14 cellular contexts compared by ENCODE assay signal in genomic region chr6:21538186-21538798, GRCh38. TPM values are rescaled to one million over a fixed set of nuclear protein-coding genes. Genes with fewer than 3 reads are reported as not detected.
DNase-seq lines count a peak whose midpoint lies in the region; ATAC-seq and TF ChIP-seq lines count a peak whose summit lies in the region.
"Had no signal": no experiment of that assay in that cellular context is flagged by ENCODE, and none has a peak within 500 bp of the region (broad histone marks: within the 10 kb centered on the region; RNA-seq: fewer than 3 reads in every experiment).

No MANE protein-coding gene starts in this region.

- WGBS in SK-N-SH (ENCODE audit: low lambda C conversion rate), result 73% methylated on average over 5 of the region's 5 CpGs

- H3K9ac ChIP-seq in SK-N-SH (no peak overlapping the region), skeletal muscle satellite cell (ENCODE audit: low read depth, low read length) (no peak overlapping the region)

- no peaks in the 10 kb centered on the region for H3K79me2 ChIP-seq in SK-N-SH (ENCODE audit: insufficient read depth)

- POLR2A ChIA-PET in SK-N-SH (lab: Yijun Ruan, JAX), result no interaction called here
- POLR2A ChIA-PET in activated CD4-positive, alpha-beta T cell treated with anti-CD3 and anti-CD28 coated beads, Interleukin-2, amount 10 ng/mL, durations not matched to agents 7 days and 5 days (lab: Charles Lee), result no interaction called here

- CTCF ChIA-PET in SK-N-SH (lab: Yijun Ruan, JAX), result interaction anchor here (1.1 kb wide), 1 partner anchor 10 kb away, joined by 4 read pairs; no protein-coding TSS in a partner anchor
- CTCF ChIA-PET in activated CD4-positive, alpha-beta T cell treated with anti-CD3 and anti-CD28 coated beads, Interleukin-2, amount 10 ng/mL, durations not matched to agents 7 days and 5 days (lab: Charles Lee), result no interaction called here

- no peak overlapping the region for H3K27ac Mint-ChIP-seq in activated CD4-positive, alpha-beta T cell treated with anti-CD3 and anti-CD28 coated beads, Interleukin-2, amount 10 ng/mL, durations not matched to agents 7 days and 5 days
- H3K27ac Mint-ChIP-seq: HFFc6; natural killer cell treated with Interleukin-12 subunit alpha and Interleukin-12 subunit beta and Interleukin-15 and Interleukin-18, amount 100 ng/mL, for 72 hours had no signal

- H3K27ac ChIP-seq in SK-N-SH (ENCODE audit: low read depth in 2 of 2, low read length in 1 of 2), result peak overlapping the region in 1 of 2 experiments; percentile 43; a peak in 1 of 4 replicates

- no peak for TF ChIP-seq EP300 in SK-N-SH (IDR thresholded peaks at IDR 0.05; ENCODE audit: borderline replicate concordance in 1 of 2, low read depth in 1 of 2, low read length in 1 of 2)

- no peaks in the 10 kb centered on the region for H3F3A ChIP-seq in SK-N-SH (replicated peaks; ENCODE audit: insufficient read depth)

- no peak overlapping the region for H2AFZ ChIP-seq in SK-N-SH (ENCODE audit: low read depth)

- no peak for TF ChIP-seq RAD21 in SK-N-SH (IDR thresholded peaks at IDR 0.05; ENCODE audit: low read length)

- H3K9me3 ChIP-seq in SK-N-SH (no peaks in the 10 kb centered on the region), skeletal muscle satellite cell (replicated peaks; ENCODE audit: low read length) (no peaks in the 10 kb centered on the region)

- H3K4me1 ChIP-seq in SK-N-SH (ENCODE audit: control insufficient read depth in 1 of 2, insufficient read depth in 2 of 2, low read depth in 1 of 2, low read length in 1 of 2) (peaks cover 0 to 11% of the 10 kb centered on the region in 2 experiments; a peak in 1 of 4 replicates), skeletal muscle satellite cell (ENCODE audit: control insufficient read depth, insufficient read depth, low read length) (peaks cover 8% of the 10 kb centered on the region)

- H3K36me3 ChIP-seq in SK-N-SH (replicated peaks in 1 of 2; ENCODE audit: control insufficient read depth in 1 of 2, insufficient read depth in 2 of 2, low read length in 1 of 2), result no peaks in the 10 kb centered on the region
- no peaks in the 10 kb centered on the region for H3K36me3 ChIP-seq in skeletal muscle satellite cell (ENCODE audit: insufficient read depth, low read length)

- no peak overlapping the region for H3K4me2 ChIP-seq in SK-N-SH
- H3K4me2 ChIP-seq in skeletal muscle satellite cell (ENCODE audit: low read length), result peak overlapping the region; percentile 0

- no peaks in the 10 kb centered on the region for H3K36me3 Mint-ChIP-seq in activated CD4-positive, alpha-beta T cell treated with anti-CD3 and anti-CD28 coated beads, Interleukin-2, amount 10 ng/mL, durations not matched to agents 7 days and 5 days (ENCODE audit: low read depth)
- H3K36me3 Mint-ChIP-seq: natural killer cell treated with Interleukin-12 subunit alpha and Interleukin-12 subunit beta and Interleukin-15 and Interleukin-18, amount 100 ng/mL, for 72 hours had no signal

- no peak overlapping the region for H3K4me3 Mint-ChIP-seq in activated CD4-positive, alpha-beta T cell treated with anti-CD3 and anti-CD28 coated beads, Interleukin-2, amount 10 ng/mL, durations not matched to agents 7 days and 5 days
- H3K4me3 Mint-ChIP-seq: HFFc6; natural killer cell treated with Interleukin-12 subunit alpha and Interleukin-12 subunit beta and Interleukin-15 and Interleukin-18, amount 100 ng/mL, for 72 hours had no signal

- peaks cover 6% of the 10 kb centered on the region for H3K27me3 Mint-ChIP-seq in activated CD4-positive, alpha-beta T cell treated with anti-CD3 and anti-CD28 coated beads, Interleukin-2, amount 10 ng/mL, durations not matched to agents 7 days and 5 days

- no peak for TF ChIP-seq CTCF in SK-N-SH (IDR thresholded peaks at IDR 0.05)

- no peaks in the 10 kb centered on the region for H3K27me3 ChIP-seq in SK-N-SH (ENCODE audit: insufficient read depth)
- H3K27me3 ChIP-seq in skeletal muscle satellite cell (ENCODE audit: control insufficient read depth, insufficient read depth, low read length), result no peaks in the 10 kb centered on the region

- DNase-seq in HK-2 (ENCODE audit: unreplicated experiment), result peak; percentile 2
- DNase-seq in SK-N-SH, result no peak
- peak; percentile 49 for DNase-seq in iris pigment epithelial cell (ENCODE audit: low read depth)
- DNase-seq in activated CD4-positive, alpha-beta T cell treated with anti-CD3 and anti-CD28 coated beads, Interleukin-2, amount 10 ng/mL, durations not matched to agents 7 days and 5 days, result no peak
- no peak for DNase-seq in putamen (ENCODE audit: low spot score)
- DNase-seq in NOMO-1 treated with DMSO at 0.1 percent for 48 hours (lab: John Stamatoyannopoulos, UW; ENCODE audit: unreplicated experiment), result no peak
- DNase-seq: activated T-cell treated with anti-CD3 and anti-CD28 coated beads, Interleukin-2, amount 50 U/mL, for 48 hours; COR-L47; HFFc6; KG1 had no signal

- no peak for ATAC-seq in GM19397 (IDR thresholded peaks at IDR 0.05; ENCODE audit: unreplicated experiment)
- ATAC-seq: natural killer cell treated with Interleukin-12 subunit alpha and Interleukin-12 subunit beta and Interleukin-15 and Interleukin-18, amount 100 ng/mL, for 72 hours; Panc1 had no signal

- H3K4me3 ChIP-seq in SK-N-SH (ENCODE audit: low read depth in 2 of 2, low read length in 1 of 2) (no peak overlapping the region), skeletal muscle satellite cell (ENCODE audit: low read length) (no peak overlapping the region)

- H4K20me1 ChIP-seq in SK-N-SH (ENCODE audit: insufficient read depth), result no peaks in the 10 kb centered on the region

- H3K9me3 Mint-ChIP-seq in activated CD4-positive, alpha-beta T cell treated with anti-CD3 and anti-CD28 coated beads, Interleukin-2, amount 10 ng/mL, durations not matched to agents 7 days and 5 days, result no peaks in the 10 kb centered on the region
- H3K9me3 Mint-ChIP-seq: HFFc6; natural killer cell treated with Interleukin-12 subunit alpha and Interleukin-12 subunit beta and Interleukin-15 and Interleukin-18, amount 100 ng/mL, for 72 hours had no signal

- no peaks in the 10 kb centered on the region for H3K9me2 ChIP-seq in SK-N-SH

- no peaks in the 10 kb centered on the region for H3K4me1 Mint-ChIP-seq in activated CD4-positive, alpha-beta T cell treated with anti-CD3 and anti-CD28 coated beads, Interleukin-2, amount 10 ng/mL, durations not matched to agents 7 days and 5 days

TF ChIP-seq in SK-N-SH, 30 proteins besides CTCF, POLR2A, EP300 and RAD21:
- 0 out of 2 replicates have a peak, but pooled peaks have one; percentile 2 for TF ChIP-seq FOSL2 (IDR thresholded peaks at IDR 0.05; ENCODE audit: borderline replicate concordance, low read depth)
- no peak for TF ChIP-seq NRF1 (IDR thresholded peaks at IDR 0.05; ENCODE audit: low read depth, low read length)
- TF ChIP-seq REST (IDR thresholded peaks at IDR 0.05; ENCODE audit: low read depth, low read length), result no peak

RNA-seq across cellular contexts. Expression of gene SOX4, which starts 55.3 kb away (rescaled TPM):
- polyA plus RNA-seq in SK-N-SH (2012; rRNA removed), result 5.5 and 5.8 TPM in 2 replicates
- polyA plus RNA-seq in SK-N-SH (2012; cell fraction: cytosol; rRNA removed), result 7.8 and 7.9 TPM in 2 replicates
- polyA plus RNA-seq in SK-N-SH (2012; cell fraction: nucleus; rRNA removed), result 6.8 and 7.5 TPM in 2 replicates
- total RNA-seq in skeletal muscle satellite cell (2012; rRNA removed), result 5.9 and 6.8 TPM in 2 replicates
- total RNA-seq in activated CD4-positive, alpha-beta T cell treated with anti-CD3 and anti-CD28 coated beads, Interleukin-2, amount 10 ng/mL, durations not matched to agents 7 days and 5 days, result 1 to 10 TPM; 1.4 TPM

Comparison
In these comparisons a context has a peak if more than half of its experiments do, and no peak if none do; other contexts are left out.
1. DNase-seq: peak in HK-2 (single experiment) and iris pigment epithelial cell (single experiment); none in SK-N-SH (single experiment), activated CD4-positive, alpha-beta T cell treated with anti-CD3 and anti-CD28 coated beads, Interleukin-2, amount 10 ng/mL, durations not matched to agents 7 days and 5 days (single experiment), putamen (single experiment) and NOMO-1 treated with DMSO at 0.1 percent for 48 hours (single experiment).